In genomic region chr5:404666-405241, GRCh38 we compare ENCODE assay signal across 1 cellular context.
TF ChIP-seq lines count a peak whose summit lies in the region.

No MANE protein-coding gene starts in this region.

TF ChIP-seq in K562, 482 proteins besides CTCF, POLR2A, EP300 and RAD21:
- TF ChIP-seq, protein P1, sequence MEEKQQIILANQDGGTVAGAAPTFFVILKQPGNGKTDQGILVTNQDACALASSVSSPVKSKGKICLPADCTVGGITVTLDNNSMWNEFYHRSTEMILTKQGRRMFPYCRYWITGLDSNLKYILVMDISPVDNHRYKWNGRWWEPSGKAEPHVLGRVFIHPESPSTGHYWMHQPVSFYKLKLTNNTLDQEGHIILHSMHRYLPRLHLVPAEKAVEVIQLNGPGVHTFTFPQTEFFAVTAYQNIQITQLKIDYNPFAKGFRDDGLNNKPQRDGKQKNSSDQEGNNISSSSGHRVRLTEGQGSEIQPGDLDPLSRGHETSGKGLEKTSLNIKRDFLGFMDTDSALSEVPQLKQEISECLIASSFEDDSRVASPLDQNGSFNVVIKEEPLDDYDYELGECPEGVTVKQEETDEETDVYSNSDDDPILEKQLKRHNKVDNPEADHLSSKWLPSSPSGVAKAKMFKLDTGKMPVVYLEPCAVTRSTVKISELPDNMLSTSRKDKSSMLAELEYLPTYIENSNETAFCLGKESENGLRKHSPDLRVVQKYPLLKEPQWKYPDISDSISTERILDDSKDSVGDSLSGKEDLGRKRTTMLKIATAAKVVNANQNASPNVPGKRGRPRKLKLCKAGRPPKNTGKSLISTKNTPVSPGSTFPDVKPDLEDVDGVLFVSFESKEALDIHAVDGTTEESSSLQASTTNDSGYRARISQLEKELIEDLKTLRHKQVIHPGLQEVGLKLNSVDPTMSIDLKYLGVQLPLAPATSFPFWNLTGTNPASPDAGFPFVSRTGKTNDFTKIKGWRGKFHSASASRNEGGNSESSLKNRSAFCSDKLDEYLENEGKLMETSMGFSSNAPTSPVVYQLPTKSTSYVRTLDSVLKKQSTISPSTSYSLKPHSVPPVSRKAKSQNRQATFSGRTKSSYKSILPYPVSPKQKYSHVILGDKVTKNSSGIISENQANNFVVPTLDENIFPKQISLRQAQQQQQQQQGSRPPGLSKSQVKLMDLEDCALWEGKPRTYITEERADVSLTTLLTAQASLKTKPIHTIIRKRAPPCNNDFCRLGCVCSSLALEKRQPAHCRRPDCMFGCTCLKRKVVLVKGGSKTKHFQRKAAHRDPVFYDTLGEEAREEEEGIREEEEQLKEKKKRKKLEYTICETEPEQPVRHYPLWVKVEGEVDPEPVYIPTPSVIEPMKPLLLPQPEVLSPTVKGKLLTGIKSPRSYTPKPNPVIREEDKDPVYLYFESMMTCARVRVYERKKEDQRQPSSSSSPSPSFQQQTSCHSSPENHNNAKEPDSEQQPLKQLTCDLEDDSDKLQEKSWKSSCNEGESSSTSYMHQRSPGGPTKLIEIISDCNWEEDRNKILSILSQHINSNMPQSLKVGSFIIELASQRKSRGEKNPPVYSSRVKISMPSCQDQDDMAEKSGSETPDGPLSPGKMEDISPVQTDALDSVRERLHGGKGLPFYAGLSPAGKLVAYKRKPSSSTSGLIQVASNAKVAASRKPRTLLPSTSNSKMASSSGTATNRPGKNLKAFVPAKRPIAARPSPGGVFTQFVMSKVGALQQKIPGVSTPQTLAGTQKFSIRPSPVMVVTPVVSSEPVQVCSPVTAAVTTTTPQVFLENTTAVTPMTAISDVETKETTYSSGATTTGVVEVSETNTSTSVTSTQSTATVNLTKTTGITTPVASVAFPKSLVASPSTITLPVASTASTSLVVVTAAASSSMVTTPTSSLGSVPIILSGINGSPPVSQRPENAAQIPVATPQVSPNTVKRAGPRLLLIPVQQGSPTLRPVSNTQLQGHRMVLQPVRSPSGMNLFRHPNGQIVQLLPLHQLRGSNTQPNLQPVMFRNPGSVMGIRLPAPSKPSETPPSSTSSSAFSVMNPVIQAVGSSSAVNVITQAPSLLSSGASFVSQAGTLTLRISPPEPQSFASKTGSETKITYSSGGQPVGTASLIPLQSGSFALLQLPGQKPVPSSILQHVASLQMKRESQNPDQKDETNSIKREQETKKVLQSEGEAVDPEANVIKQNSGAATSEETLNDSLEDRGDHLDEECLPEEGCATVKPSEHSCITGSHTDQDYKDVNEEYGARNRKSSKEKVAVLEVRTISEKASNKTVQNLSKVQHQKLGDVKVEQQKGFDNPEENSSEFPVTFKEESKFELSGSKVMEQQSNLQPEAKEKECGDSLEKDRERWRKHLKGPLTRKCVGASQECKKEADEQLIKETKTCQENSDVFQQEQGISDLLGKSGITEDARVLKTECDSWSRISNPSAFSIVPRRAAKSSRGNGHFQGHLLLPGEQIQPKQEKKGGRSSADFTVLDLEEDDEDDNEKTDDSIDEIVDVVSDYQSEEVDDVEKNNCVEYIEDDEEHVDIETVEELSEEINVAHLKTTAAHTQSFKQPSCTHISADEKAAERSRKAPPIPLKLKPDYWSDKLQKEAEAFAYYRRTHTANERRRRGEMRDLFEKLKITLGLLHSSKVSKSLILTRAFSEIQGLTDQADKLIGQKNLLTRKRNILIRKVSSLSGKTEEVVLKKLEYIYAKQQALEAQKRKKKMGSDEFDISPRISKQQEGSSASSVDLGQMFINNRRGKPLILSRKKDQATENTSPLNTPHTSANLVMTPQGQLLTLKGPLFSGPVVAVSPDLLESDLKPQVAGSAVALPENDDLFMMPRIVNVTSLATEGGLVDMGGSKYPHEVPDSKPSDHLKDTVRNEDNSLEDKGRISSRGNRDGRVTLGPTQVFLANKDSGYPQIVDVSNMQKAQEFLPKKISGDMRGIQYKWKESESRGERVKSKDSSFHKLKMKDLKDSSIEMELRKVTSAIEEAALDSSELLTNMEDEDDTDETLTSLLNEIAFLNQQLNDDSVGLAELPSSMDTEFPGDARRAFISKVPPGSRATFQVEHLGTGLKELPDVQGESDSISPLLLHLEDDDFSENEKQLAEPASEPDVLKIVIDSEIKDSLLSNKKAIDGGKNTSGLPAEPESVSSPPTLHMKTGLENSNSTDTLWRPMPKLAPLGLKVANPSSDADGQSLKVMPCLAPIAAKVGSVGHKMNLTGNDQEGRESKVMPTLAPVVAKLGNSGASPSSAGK (IDR thresholded peaks at IDR 0.05), result 0 out of 2 replicates have a peak, but pooled peaks have one; percentile 22
- TF ChIP-seq ZNF232 (CRISPR knock-in tag; IDR thresholded peaks at IDR 0.05), result no peak
- TF ChIP-seq SRSF7 (optimal IDR thresholded peaks at IDR 0.05; ENCODE audit: low read depth, low read length), result no peak
- TF ChIP-seq, protein P2, sequence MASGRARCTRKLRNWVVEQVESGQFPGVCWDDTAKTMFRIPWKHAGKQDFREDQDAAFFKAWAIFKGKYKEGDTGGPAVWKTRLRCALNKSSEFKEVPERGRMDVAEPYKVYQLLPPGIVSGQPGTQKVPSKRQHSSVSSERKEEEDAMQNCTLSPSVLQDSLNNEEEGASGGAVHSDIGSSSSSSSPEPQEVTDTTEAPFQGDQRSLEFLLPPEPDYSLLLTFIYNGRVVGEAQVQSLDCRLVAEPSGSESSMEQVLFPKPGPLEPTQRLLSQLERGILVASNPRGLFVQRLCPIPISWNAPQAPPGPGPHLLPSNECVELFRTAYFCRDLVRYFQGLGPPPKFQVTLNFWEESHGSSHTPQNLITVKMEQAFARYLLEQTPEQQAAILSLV (tag; IDR thresholded peaks at IDR 0.05), result no peak
- TF ChIP-seq ELF2 (CRISPR knock-in tag; IDR thresholded peaks at IDR 0.05), result no peak
